20 cellular contexts compared by ENCODE assay signal in genomic region chr2:25397777-25398176, GRCh38. TPM values are rescaled to one million over a fixed set of nuclear protein-coding genes. Genes with fewer than 3 reads are reported as not detected.
DNase-seq lines count a peak whose midpoint lies in the region; ATAC-seq, FAIRE-seq and TF ChIP-seq lines count a peak whose summit lies in the region.
"Had no signal": no experiment of that assay in that cellular context is flagged by ENCODE, and none has a peak within 500 bp of the region (broad histone marks: within the 10 kb centered on the region; RNA-seq: fewer than 3 reads in every experiment).

No MANE protein-coding gene starts in this region.

- H3K36me3 ChIP-seq in OCI-LY1 (ENCODE audit: insufficient read depth, low read length) = no peaks in the 10 kb centered on the region
- H3K36me3 ChIP-seq in kidney (ENCODE audit: control insufficient read depth in 1 of 2, insufficient read depth in 2 of 2, low read length in 2 of 2) = no peaks in the 10 kb centered on the region
- no peaks in the 10 kb centered on the region for H3K36me3 ChIP-seq in smooth muscle cell (ENCODE audit: low read depth)

- DNase-seq in G401 (ENCODE audit: low spot score) = peak; percentile 88
- peak; percentile 61 for DNase-seq in NCI-H1694 treated with DMSO at 0.1 percent for 48 hours (lab: John Stamatoyannopoulos, UW)
- peak; percentile 6 for DNase-seq in kidney
- DNase-seq in smooth muscle cell (lab: John Stamatoyannopoulos, UW; ENCODE audit: unreplicated experiment) = no peak
- DNase-seq: CD8-positive, alpha-beta memory T cell; DND-41; GM23248; HCEC 1CT; MM.1S; NCI-H1092; NCI-H2107; NCI-H345; NCI-H526 treated with DMSO at 0.1 percent for 48 hours; NK-92 treated with Interleukin-12 subunit alpha and Interleukin-12 subunit beta, amount 100 ng/mL, for 24 hours; OCI-M1; SHP77 treated with DMSO at 0.1 percent for 48 hours had no signal

- H2AFZ ChIP-seq in OCI-LY1 (ENCODE audit: low read length) (no peak overlapping the region), smooth muscle cell (ENCODE audit: low read depth) (no peak overlapping the region)
- H2AFZ ChIP-seq: GM23248 had no signal

- FAIRE-seq in kidney (lab: Jason Lieb, UNC) = no peak
- FAIRE-seq: G401.6 had no signal

- H3K4me3 ChIP-seq in OCI-LY1 (ENCODE audit: low read depth, low read length, poor library complexity, severe bottlenecking) (no peak overlapping the region), kidney (ENCODE audit: low read length in 2 of 2) (no peak overlapping the region), smooth muscle cell (no peak overlapping the region)
- H3K4me3 ChIP-seq: GM23248 had no signal

- H3K4me2 ChIP-seq in OCI-LY1 (ENCODE audit: low read length) (no peak overlapping the region), smooth muscle cell (no peak overlapping the region)

- intact Hi-C loops in kidney (cut with DNase I) = no loop called here

- H3K9me2 ChIP-seq in OCI-LY1 (ENCODE audit: low read depth, low read length) = no peaks in the 10 kb centered on the region

- H3K27me3 ChIP-seq in OCI-LY1 (ENCODE audit: insufficient read depth, low read length) (no peaks in the 10 kb centered on the region), smooth muscle cell (ENCODE audit: low read depth) (no peaks in the 10 kb centered on the region)

- no peaks in the 10 kb centered on the region for H3F3A ChIP-seq in OCI-LY1 (ENCODE audit: insufficient read depth, low read length)
- no peaks in the 10 kb centered on the region for H3F3A ChIP-seq in smooth muscle cell (ENCODE audit: low read depth)

- H4K20me1 ChIP-seq in OCI-LY1 (ENCODE audit: insufficient read depth, low read length) (no peaks in the 10 kb centered on the region), smooth muscle cell (ENCODE audit: low read depth) (no peaks in the 10 kb centered on the region)

- peaks cover 52% of the 10 kb centered on the region for H3K4me1 ChIP-seq in OCI-LY1 (ENCODE audit: insufficient read depth, low read length, severe bottlenecking)
- H3K4me1 ChIP-seq in kidney (ENCODE audit: control insufficient read depth in 1 of 2, insufficient read depth in 1 of 2, low read depth in 1 of 2, low read length in 2 of 2) = no peaks in the 10 kb centered on the region
- H3K4me1 ChIP-seq in smooth muscle cell (ENCODE audit: low read depth) = no peaks in the 10 kb centered on the region

- in situ Hi-C loops in G401 (cut with HindIII; ENCODE audit: low sequenced_read_pairs) = no loop called here

- no peak for TF ChIP-seq CTCF in OCI-LY1 (IDR thresholded peaks at IDR 0.05; ENCODE audit: low read length)
- no peak for TF ChIP-seq CTCF in kidney (IDR thresholded peaks at IDR 0.05; ENCODE audit: borderline replicate concordance, extremely low read depth, insufficient read depth)
- TF ChIP-seq CTCF in smooth muscle cell (IDR thresholded peaks at IDR 0.05; ENCODE audit: borderline replicate concordance, insufficient read depth, poor library complexity, severe bottlenecking) = no peak

- H3K27ac ChIP-seq in OCI-LY1 (ENCODE audit: low read depth, low read length, poor library complexity, severe bottlenecking) (peak overlapping the region; percentile 28), kidney (ENCODE audit: low read depth in 2 of 2, low read length in 2 of 2) (no peak overlapping the region), smooth muscle cell (ENCODE audit: low read depth) (no peak overlapping the region)
- H3K27ac ChIP-seq: GM23248 had no signal

- H3K9me3 ChIP-seq in OCI-LY1 (ENCODE audit: low read length) = no peaks in the 10 kb centered on the region
- no peaks in the 10 kb centered on the region for H3K9me3 ChIP-seq in kidney (ENCODE audit: control insufficient read depth in 1 of 2, low read length in 2 of 2)
- H3K9me3 ChIP-seq in smooth muscle cell (replicated peaks; ENCODE audit: low read depth) = no peaks in the 10 kb centered on the region

- H3K9ac ChIP-seq in OCI-LY1 (ENCODE audit: low read length) (no peak overlapping the region), kidney (ENCODE audit: low read length in 2 of 2) (no peak overlapping the region), smooth muscle cell (ENCODE audit: low read depth) (no peak overlapping the region)
- H3K9ac ChIP-seq: GM23248 had no signal

- WGBS in smooth muscle cell (ENCODE audit: low lambda C conversion rate) = 84% methylated on average over 4 of the region's 4 CpGs

- H3K79me2 ChIP-seq in OCI-LY1 (ENCODE audit: insufficient read depth, low read length) = no peaks in the 10 kb centered on the region
- no peaks in the 10 kb centered on the region for H3K79me2 ChIP-seq in smooth muscle cell (ENCODE audit: low read depth)

- no peak for ATAC-seq in GM21367 (IDR thresholded peaks at IDR 0.05; ENCODE audit: unreplicated experiment)
- ATAC-seq in HG03139 (IDR thresholded peaks at IDR 0.05; ENCODE audit: unreplicated experiment) = no peak

RNA-seq across cellular contexts. Expression of gene DNMT3A, which starts 56.1 kb away (rescaled TPM):
- 11.5 and 11.8 TPM in 2 replicates for total RNA-seq in G401 (2014; rRNA removed; shearing (Covaris generic))
- total RNA-seq in kidney = 31.4 TPM
- 6.5 TPM for polyA plus RNA-seq in kidney (ENCODE audit: insufficient read depth, low read depth, low replicate concordance)
- total RNA-seq in smooth muscle cell = 16.1 and 16.4 TPM in 2 replicates
- polyA plus RNA-seq in smooth muscle cell = 18.9 and 19.9 TPM in 2 replicates
